In the genomic region with DNA sequence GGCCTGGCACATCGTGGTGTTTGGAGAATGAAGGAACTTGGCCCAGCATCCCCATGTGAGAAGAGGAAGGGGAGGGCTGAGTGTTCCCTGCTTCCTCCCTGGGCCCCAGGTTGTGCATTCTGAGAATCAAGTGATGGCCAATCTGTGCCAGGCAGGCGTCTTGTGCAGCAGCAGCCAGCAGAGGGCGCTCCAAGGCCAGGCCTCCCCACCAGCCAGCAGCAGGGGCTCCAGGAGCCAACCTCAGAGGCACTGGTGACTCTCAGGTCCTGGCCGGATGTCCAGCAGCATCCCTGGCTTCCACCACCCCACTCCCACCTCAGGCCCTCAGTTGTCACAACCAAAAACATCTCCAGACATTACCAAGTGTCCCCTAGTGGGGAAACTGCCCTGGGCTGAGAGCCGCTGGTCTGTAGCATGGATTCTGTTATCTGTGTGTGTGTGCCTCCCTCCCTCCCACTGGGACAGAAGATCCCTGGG, we compare ENCODE assay signal across 8 cellular contexts.
DNase-seq lines count a peak whose midpoint lies in the region; ATAC-seq, FAIRE-seq and TF ChIP-seq lines count a peak whose summit lies in the region.

No MANE protein-coding gene starts in this region.

- no peaks in the 10 kb centered on the region for H3K27me3 Mint-ChIP-seq in activated T-cell treated with anti-CD3 and anti-CD28 coated beads, Interleukin-2, amount 50 U/mL, for 4 hours (ENCODE audit: low read depth)
- H3K27me3 Mint-ChIP-seq in type B pancreatic cell = peaks cover 12% of the 10 kb centered on the region

- no peaks in the 10 kb centered on the region for H3K36me3 ChIP-seq in BE2C
- H3K36me3 ChIP-seq in fibroblast of lung (ENCODE audit: control insufficient read depth, insufficient read depth, low read length) = no peaks in the 10 kb centered on the region
- H3K36me3 ChIP-seq in neutrophil = peaks cover 100% of the 10 kb centered on the region

- no peaks in the 10 kb centered on the region for H3K79me2 ChIP-seq in fibroblast of lung (ENCODE audit: control insufficient read depth, insufficient read depth, low read length)

- H3K4me3 Mint-ChIP-seq in activated T-cell treated with anti-CD3 and anti-CD28 coated beads, Interleukin-2, amount 50 U/mL, for 4 hours = no peak overlapping the region
- H3K4me3 Mint-ChIP-seq in type B pancreatic cell = no peak overlapping the region

- TF ChIP-seq POLR2A in H54 (IDR thresholded peaks at IDR 0.05; ENCODE audit: low read depth, low read length) = no peak

- no peak overlapping the region for H3K9ac ChIP-seq in fibroblast of lung (ENCODE audit: insufficient read depth, low read length)

- H3K4me1 Mint-ChIP-seq in activated T-cell treated with anti-CD3 and anti-CD28 coated beads, Interleukin-2, amount 50 U/mL, for 4 hours (ENCODE audit: low read depth) = no peaks in the 10 kb centered on the region
- H3K4me1 Mint-ChIP-seq in type B pancreatic cell (ENCODE audit: unreplicated experiment) = peaks cover 10% of the 10 kb centered on the region

- H3K9me3 Mint-ChIP-seq in activated T-cell treated with anti-CD3 and anti-CD28 coated beads, Interleukin-2, amount 50 U/mL, for 4 hours = no peaks in the 10 kb centered on the region
- H3K9me3 Mint-ChIP-seq in type B pancreatic cell = no peaks in the 10 kb centered on the region

- no peak for FAIRE-seq in H54 (lab: Jason Lieb, UNC)

- H4K20me1 ChIP-seq in fibroblast of lung (ENCODE audit: control insufficient read depth, extremely low read depth, insufficient read depth, low read length) = no peaks in the 10 kb centered on the region

- H3K27ac ChIP-seq in fibroblast of lung (ENCODE audit: insufficient read depth, low read length) = no peak overlapping the region
- H3K27ac ChIP-seq in neutrophil = peak overlapping the region; percentile 25

- H3K9me3 ChIP-seq in BE2C = no peaks in the 10 kb centered on the region
- H3K9me3 ChIP-seq in fibroblast of lung (ENCODE audit: control insufficient read depth, insufficient read depth, low read depth, low read length) = no peaks in the 10 kb centered on the region
- H3K9me3 ChIP-seq in neutrophil = peaks cover 21% of the 10 kb centered on the region

- peaks cover 36% of the 10 kb centered on the region for H3K36me3 Mint-ChIP-seq in activated T-cell treated with anti-CD3 and anti-CD28 coated beads, Interleukin-2, amount 50 U/mL, for 4 hours (ENCODE audit: insufficient read depth)
- peaks cover 3% of the 10 kb centered on the region for H3K36me3 Mint-ChIP-seq in type B pancreatic cell

- no peak overlapping the region for H2AFZ ChIP-seq in fibroblast of lung (ENCODE audit: low read length)

- no peak overlapping the region for H3K27ac Mint-ChIP-seq in type B pancreatic cell

- DNase-seq in BE2C (peak; percentile 85), H54 (ENCODE audit: insufficient read length, low spot score) (peak; percentile 89), OCI-M1 (lab: John Stamatoyannopoulos, UW) (peak; percentile 69), fibroblast of lung (ENCODE audit: low read depth in 2 of 2) (peak; percentile 35 to 39), type B pancreatic cell (ENCODE audit: extremely low spot score, unreplicated experiment) (no peak)
- DNase-seq in activated T-cell treated with anti-CD3 and anti-CD28 coated beads, Interleukin-2, amount 50 U/mL, for 4 hours = peak; percentile 47

- no peaks in the 10 kb centered on the region for H3K27me3 ChIP-seq in BE2C
- no peaks in the 10 kb centered on the region for H3K27me3 ChIP-seq in fibroblast of lung (ENCODE audit: control insufficient read depth, insufficient read depth, low read length)
- H3K27me3 ChIP-seq in neutrophil = no peaks in the 10 kb centered on the region

- peaks cover 17% of the 10 kb centered on the region for H3K4me1 ChIP-seq in BE2C
- H3K4me1 ChIP-seq in fibroblast of lung (ENCODE audit: control insufficient read depth, extremely low read depth, insufficient read depth, low read length) = no peaks in the 10 kb centered on the region
- no peaks in the 10 kb centered on the region for H3K4me1 ChIP-seq in neutrophil (ENCODE audit: control insufficient read depth in 1 of 2, insufficient read depth in 1 of 2, low read depth in 1 of 2, low read length in 1 of 2)

- TF ChIP-seq CTCF in BE2C (IDR thresholded peaks at IDR 0.05; ENCODE audit: low read depth, low read length) (peak; percentile 96), fibroblast of lung (conservative IDR thresholded peaks at IDR 0.05 in 1 of 2, IDR thresholded peaks at IDR 0.05 in 1 of 2; ENCODE audit: low read depth in 1 of 2, low read length in 2 of 2) (peak; percentile 61 to 85), neutrophil (IDR thresholded peaks at IDR 0.05) (peak; percentile 67), type B pancreatic cell (conservative IDR thresholded peaks at IDR 0.05) (peak; percentile 91)

- no peak overlapping the region for H3K4me3 ChIP-seq in BE2C (ENCODE audit: low read depth, low read length)
- H3K4me3 ChIP-seq in fibroblast of lung (replicated peaks in 1 of 4; ENCODE audit: control extremely low read depth in 1 of 4, insufficient read depth in 1 of 4, low read depth in 3 of 4, low read length in 4 of 4) = no peak overlapping the region
- no peak overlapping the region for H3K4me3 ChIP-seq in neutrophil (ENCODE audit: low read depth in 1 of 2, low read length in 1 of 2)

- H3K4me2 ChIP-seq in fibroblast of lung (ENCODE audit: extremely low read depth, insufficient read depth, low read length) = no peak overlapping the region

- peak; percentile 65 to 77 for ATAC-seq in activated T-cell treated with anti-CD3 and anti-CD28 coated beads, Interleukin-2, amount 50 U/mL, for 4 hours
- ATAC-seq in GM21737 (IDR thresholded peaks at IDR 0.05; ENCODE audit: unreplicated experiment) = no peak
